Comparison of ENCODE assay signal across 9 cellular contexts in genomic region chr7:101688183-101688831, GRCh38. TPM values are rescaled to one million over a fixed set of nuclear protein-coding genes. Genes with fewer than 3 reads are reported as not detected.
A peak's percentile ranks its signal among the peaks of the same experiment; 100 is the strongest.
DNase-seq lines count a peak whose midpoint lies in the region; ATAC-seq and TF ChIP-seq lines count a peak whose summit lies in the region.
"Had no signal": no experiment of that assay in that cellular context is flagged by ENCODE, and none has a peak within 500 bp of the region (broad histone marks: within the 10 kb centered on the region; RNA-seq: fewer than 3 reads in every experiment).

No MANE protein-coding gene starts in this region.

- TF ChIP-seq CTCF in endodermal cell (conservative IDR thresholded peaks at IDR 0.05) (peak; percentile 99), mesothelial cell of epicardium (IDR thresholded peaks at IDR 0.05; ENCODE audit: unreplicated experiment) (peak; percentile 99)

- ATAC-seq in HG02798 (IDR thresholded peaks at IDR 0.05; ENCODE audit: poor library complexity, unreplicated experiment): peak; percentile 86
- ATAC-seq in GM19452 (IDR thresholded peaks at IDR 0.05; ENCODE audit: unreplicated experiment): no peak

- H3K27me3 Mint-ChIP-seq in endodermal cell (ENCODE audit: insufficient read depth): peaks cover 7% of the 10 kb centered on the region
- H3K27me3 Mint-ChIP-seq in mesothelial cell of epicardium (ENCODE audit: low read depth): peaks cover 4% of the 10 kb centered on the region

- no peaks in the 10 kb centered on the region for H3K9me3 Mint-ChIP-seq in endodermal cell
- H3K9me3 Mint-ChIP-seq in mesothelial cell of epicardium: no peaks in the 10 kb centered on the region

- no peak overlapping the region for H3K27ac Mint-ChIP-seq in endodermal cell
- H3K27ac Mint-ChIP-seq in mesothelial cell of epicardium: no peak overlapping the region

- H3K4me3 Mint-ChIP-seq in endodermal cell: no peak overlapping the region
- H3K4me3 Mint-ChIP-seq in mesothelial cell of epicardium: no peak overlapping the region

- H3K4me1 Mint-ChIP-seq in endodermal cell (peaks cover 6% of the 10 kb centered on the region), mesothelial cell of epicardium (peaks cover 5% of the 10 kb centered on the region)

- DNase-seq in ELR (ENCODE audit: low read depth): peak; percentile 70
- DNase-seq in NCI-H748 treated with DMSO at 0.1 percent for 48 hours (lab: John Stamatoyannopoulos, UW): peak; percentile 25
- DNase-seq in activated CD8-positive, alpha-beta memory T cell treated with anti-CD3 and anti-CD28 coated beads for 24 hours: peak; percentile 97
- DNase-seq in endodermal cell: peak; percentile 94
- DNase-seq in mesothelial cell of epicardium (ENCODE audit: low spot score in 2 of 2, unreplicated experiment in 2 of 2): peak; percentile 88 to 93
- peak; percentile 77 to 79 for DNase-seq in stimulated activated CD8-positive, alpha-beta memory T cell treated with anti-CD3 and anti-CD28 coated beads, Interleukin-2, amount 100 ng/mL, for 48 hours (ENCODE audit: low read depth in 2 of 2)

- 16 to 17% methylated on average over 18 to 43 of the region's 43 CpGs for WGBS in endodermal cell (ENCODE audit: insufficient coverage in 1 of 2, insufficient read length in 1 of 2), 2 experiments

- H3K27me3 ChIP-seq in endodermal cell (ENCODE audit: control insufficient read depth, insufficient read depth, low read length, poor library complexity, severe bottlenecking): no peaks in the 10 kb centered on the region

- H3K4me3 ChIP-seq in endodermal cell (ENCODE audit: low read length): no peak overlapping the region

- no peaks in the 10 kb centered on the region for H3K4me1 ChIP-seq in endodermal cell (ENCODE audit: control insufficient read depth, insufficient read depth, low read length)

- no peak overlapping the region for H3K27ac ChIP-seq in endodermal cell (ENCODE audit: low read depth, low read length)

- H3K9me3 ChIP-seq in endodermal cell (ENCODE audit: control insufficient read depth, low read length): no peaks in the 10 kb centered on the region

- H3K36me3 ChIP-seq in endodermal cell (ENCODE audit: control insufficient read depth, insufficient read depth, low read length): no peaks in the 10 kb centered on the region

- H3K9ac ChIP-seq in endodermal cell (ENCODE audit: extremely low read depth, low read length, poor library complexity, severe bottlenecking): no peak overlapping the region

- H3K36me3 Mint-ChIP-seq in endodermal cell (ENCODE audit: low read depth): no peaks in the 10 kb centered on the region
- no peaks in the 10 kb centered on the region for H3K36me3 Mint-ChIP-seq in mesothelial cell of epicardium

RNA-seq across cellular contexts. Expression of gene MYL10, which starts 59.2 kb away (rescaled TPM):
- total RNA-seq in endodermal cell (not detected), mesothelial cell of epicardium (not detected in 3 replicates)
- not detected for polyA plus RNA-seq in endodermal cell (2013, experiment 1 of 2)
- not detected for polyA plus RNA-seq in endodermal cell (2013, experiment 2 of 2)
- total RNA-seq: mononuclear cell had no signal

Comparison
In these comparisons a context has a peak if more than half of its experiments do, and no peak if none do; other contexts are left out.
1. DNase-seq: peak in every context shown above with its lines; median percentile 97 in activated CD8-positive, alpha-beta memory T cell treated with anti-CD3 and anti-CD28 coated beads for 24 hours; 94 in endodermal cell; 90 in mesothelial cell of epicardium; 78 in stimulated activated CD8-positive, alpha-beta memory T cell treated with anti-CD3 and anti-CD28 coated beads, Interleukin-2, amount 100 ng/mL, for 48 hours; 70 in ELR; 25 in NCI-H748 treated with DMSO at 0.1 percent for 48 hours.